13 cellular contexts compared by ENCODE assay signal in the genomic region with DNA sequence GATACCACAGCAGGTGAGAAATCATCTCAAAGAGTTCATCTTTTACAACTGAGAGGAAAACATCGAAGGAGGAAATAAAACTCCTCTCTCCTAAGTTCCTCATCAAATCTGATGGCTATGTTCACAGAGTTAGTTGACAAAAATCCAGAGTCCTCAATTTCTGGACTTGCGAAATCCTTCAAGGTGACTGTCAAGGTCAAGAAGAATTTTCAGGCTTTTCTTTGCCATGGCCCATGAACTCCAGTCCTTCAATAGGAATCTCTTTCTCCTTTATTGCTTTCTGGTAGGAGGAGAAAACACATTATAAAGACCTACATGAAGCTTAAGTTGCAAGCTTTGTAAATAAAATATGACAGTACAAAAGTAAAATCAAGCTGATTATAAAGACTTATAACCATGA. TPM values are rescaled to one million over a fixed set of nuclear protein-coding genes. Genes with fewer than 3 reads are reported as not detected.
DNase-seq lines count a peak whose midpoint lies in the region; ATAC-seq and TF ChIP-seq lines count a peak whose summit lies in the region.
"Had no signal": no experiment of that assay in that cellular context is flagged by ENCODE, and none has a peak within 500 bp of the region (broad histone marks: within the 10 kb centered on the region; RNA-seq: fewer than 3 reads in every experiment).

No MANE protein-coding gene starts in this region.

- peaks cover 59% of the 10 kb centered on the region for H3K4me1 Mint-ChIP-seq in activated T-cell treated with anti-CD3 and anti-CD28 coated beads, Interleukin-2, amount 50 U/mL, for 72 hours (ENCODE audit: low read depth)
- H3K4me1 Mint-ChIP-seq in effector memory CD8-positive, alpha-beta T cell (ENCODE audit: low read depth in 2 of 2), result peaks cover 21 to 22% of the 10 kb centered on the region in 2 donors
- H3K4me1 Mint-ChIP-seq in progenitor cell of endocrine pancreas (ENCODE audit: low read depth), result peaks cover 17% of the 10 kb centered on the region

- ATAC-seq in activated T-cell treated with anti-CD3 and anti-CD28 coated beads, Interleukin-2, amount 50 U/mL, for 72 hours (replicated peaks in 1 of 2), result no peak
- ATAC-seq in effector memory CD8-positive, alpha-beta T cell (replicated peaks), result no peak
- ATAC-seq: gastroesophageal sphincter had no signal

- peak overlapping the region; percentile 84 for H3K27ac Mint-ChIP-seq in activated T-cell treated with anti-CD3 and anti-CD28 coated beads, Interleukin-2, amount 50 U/mL, for 72 hours
- no peak overlapping the region for H3K27ac Mint-ChIP-seq in effector memory CD8-positive, alpha-beta T cell
- H3K27ac Mint-ChIP-seq in progenitor cell of endocrine pancreas, result peak overlapping the region; percentile 98

- peak overlapping the region; percentile 93 for H3K4me3 Mint-ChIP-seq in activated T-cell treated with anti-CD3 and anti-CD28 coated beads, Interleukin-2, amount 50 U/mL, for 72 hours
- peak overlapping the region; percentile 96 to 99 for H3K4me3 Mint-ChIP-seq in effector memory CD8-positive, alpha-beta T cell
- H3K4me3 Mint-ChIP-seq in progenitor cell of endocrine pancreas (ENCODE audit: low read depth), result peak overlapping the region; percentile 93

- H3K27me3 Mint-ChIP-seq in activated T-cell treated with anti-CD3 and anti-CD28 coated beads, Interleukin-2, amount 50 U/mL, for 72 hours (ENCODE audit: low read depth), result no peaks in the 10 kb centered on the region
- H3K27me3 Mint-ChIP-seq in effector memory CD8-positive, alpha-beta T cell, result no peaks in the 10 kb centered on the region
- no peaks in the 10 kb centered on the region for H3K27me3 Mint-ChIP-seq in progenitor cell of endocrine pancreas

- no peak overlapping the region for H3K27ac ChIP-seq in ovary

- peaks cover 4% of the 10 kb centered on the region for H3K4me1 ChIP-seq in ovary (ENCODE audit: insufficient read depth)

- TF ChIP-seq CTCF in NB4 (IDR thresholded peaks at IDR 0.05; ENCODE audit: low read depth, low read length) (no peak), progenitor cell of endocrine pancreas (IDR thresholded peaks at IDR 0.05; ENCODE audit: unreplicated experiment) (no peak), ovary (IDR thresholded peaks at IDR 0.05) (no peak)

- no peaks in the 10 kb centered on the region for H3K9me3 ChIP-seq in ovary
- H3K9me3 ChIP-seq: gastroesophageal sphincter had no signal

- H3K36me3 Mint-ChIP-seq in activated T-cell treated with anti-CD3 and anti-CD28 coated beads, Interleukin-2, amount 50 U/mL, for 72 hours (ENCODE audit: insufficient read depth in 2 of 2), result peaks cover 7 to 23% of the 10 kb centered on the region in 2 donors
- peaks cover 65% of the 10 kb centered on the region for H3K36me3 Mint-ChIP-seq in effector memory CD8-positive, alpha-beta T cell (ENCODE audit: insufficient read depth)
- H3K36me3 Mint-ChIP-seq in progenitor cell of endocrine pancreas (ENCODE audit: insufficient read depth), result peaks cover 7% of the 10 kb centered on the region

- H3K36me3 ChIP-seq in ovary, result no peaks in the 10 kb centered on the region

- H3K27me3 ChIP-seq in ovary, result no peaks in the 10 kb centered on the region
- H3K27me3 ChIP-seq: gastroesophageal sphincter had no signal

- DNase-seq in activated T-cell treated with anti-CD3 and anti-CD28 coated beads, Interleukin-2, amount 50 U/mL, for 72 hours, result no peak
- no peak for DNase-seq in activated T-cell treated with anti-CD3 and anti-CD28 coated beads, Interleukin-2, amount 50 U/mL, for 48 hours
- DNase-seq in NB4 (ENCODE audit: low read depth) (no peak), progenitor cell of endocrine pancreas (ENCODE audit: low spot score, unreplicated experiment) (no peak), NCI-H2107 (lab: John Stamatoyannopoulos, UW) (no peak), ovary (no peak), DMS114 treated with DMSO at 0.1 percent for 48 hours (lab: John Stamatoyannopoulos, UW; ENCODE audit: unreplicated experiment) (no peak)
- DNase-seq in effector memory CD8-positive, alpha-beta T cell, result no peak
- DNase-seq: cortex of kidney, GOT3, NCI-H82 had no signal

- TF ChIP-seq EP300 in ovary (IDR thresholded peaks at IDR 0.05), result no peak

- H3K4me3 ChIP-seq in NB4 (ENCODE audit: low read depth, low read length), result peak overlapping the region; percentile 77
- H3K4me3 ChIP-seq in ovary, result no peak overlapping the region
- H3K4me3 ChIP-seq: lung had no signal

- intact Hi-C loops in ovary (cut with DNase I), result no loop called here

- 74 to 85% (median 81%) methylated on average over 2 of the region's 2 CpGs for WGBS in ovary, 3 donors

- no peaks in the 10 kb centered on the region for H3K9me3 Mint-ChIP-seq in activated T-cell treated with anti-CD3 and anti-CD28 coated beads, Interleukin-2, amount 50 U/mL, for 72 hours
- no peaks in the 10 kb centered on the region for H3K9me3 Mint-ChIP-seq in effector memory CD8-positive, alpha-beta T cell
- H3K9me3 Mint-ChIP-seq in progenitor cell of endocrine pancreas (ENCODE audit: low read depth), result no peaks in the 10 kb centered on the region

- no peak for TF ChIP-seq POLR2A in NB4 (IDR thresholded peaks at IDR 0.05; ENCODE audit: extremely low read depth, insufficient read length)
- TF ChIP-seq POLR2A in ovary (IDR thresholded peaks at IDR 0.05), result no peak

RNA-seq across cellular contexts. Expression of a gene that starts 1.5 kb away (rescaled TPM):
- total RNA-seq in activated T-cell treated with anti-CD3 and anti-CD28 coated beads, Interleukin-2, amount 50 U/mL, for 72 hours, result 10 to 100 TPM; 44.5 to 68.0 TPM
- 32.4 and 33.5 TPM in 2 replicates for total RNA-seq in progenitor cell of endocrine pancreas
- 10 to 100 TPM in 4 of 7 donors, 1 to 10 TPM in 3; 8.1 to 14.7 (median 11.4) TPM for total RNA-seq in ovary
- 10 to 100 TPM; 15.3 to 18.5 TPM for polyA plus RNA-seq in ovary

RNA-seq across cellular contexts. Expression of a gene that starts 1.6 kb away (rescaled TPM):
- 10 to 100 TPM; 29.4 to 37.9 TPM for total RNA-seq in activated T-cell treated with anti-CD3 and anti-CD28 coated beads, Interleukin-2, amount 50 U/mL, for 72 hours
- total RNA-seq in progenitor cell of endocrine pancreas (28.0 and 30.9 TPM in 2 replicates), ovary (10 to 100 TPM; 14.2 to 34.7 (median 19.4) TPM)
- 10 to 100 TPM; 11.9 to 32.4 TPM for polyA plus RNA-seq in ovary

RNA-seq across cellular contexts. Expression of a gene that starts 6.8 kb away (rescaled TPM):
- 100 to 1,000 TPM; 282 to 295 TPM for total RNA-seq in activated T-cell treated with anti-CD3 and anti-CD28 coated beads, Interleukin-2, amount 50 U/mL, for 72 hours
- total RNA-seq in progenitor cell of endocrine pancreas (318 and 343 TPM in 2 replicates), ovary (100 to 1,000 TPM; 182 to 633 (median 196) TPM)
- polyA plus RNA-seq in ovary, result 100 to 1,000 TPM; 366 to 474 TPM

RNA-seq across cellular contexts. Expression of a gene that starts 24.9 kb away (rescaled TPM):
- total RNA-seq in activated T-cell treated with anti-CD3 and anti-CD28 coated beads, Interleukin-2, amount 50 U/mL, for 72 hours, result 100 to 1,000 TPM; 158 to 165 TPM
- total RNA-seq in progenitor cell of endocrine pancreas, result 282 and 286 TPM in 2 replicates
- 100 to 1,000 TPM in 5 of 7 donors, 10 to 100 TPM in 2; 53.8 to 141 (median 124) TPM for total RNA-seq in ovary
- 100 to 1,000 TPM; 106 to 129 TPM for polyA plus RNA-seq in ovary

RNA-seq across cellular contexts. Expression of a gene that starts 51.2 kb away (rescaled TPM):
- total RNA-seq in activated T-cell treated with anti-CD3 and anti-CD28 coated beads, Interleukin-2, amount 50 U/mL, for 72 hours, result 100 to 1,000 TPM; 115 to 119 TPM
- 356 and 386 TPM in 2 replicates for total RNA-seq in progenitor cell of endocrine pancreas
- total RNA-seq in ovary, result 100 to 1,000 TPM in 6 of 7 donors, 10 to 100 TPM in 1; 92.9 to 317 (median 256) TPM
- 100 to 1,000 TPM; 249 to 522 TPM for polyA plus RNA-seq in ovary

Comparison
In these comparisons a context has a peak if more than half of its experiments do, and no peak if none do; other contexts are left out.
1. H3K27ac Mint-ChIP-seq: peak in activated T-cell treated with anti-CD3 and anti-CD28 coated beads, Interleukin-2, amount 50 U/mL, for 72 hours (single experiment) and progenitor cell of endocrine pancreas (single experiment); none in effector memory CD8-positive, alpha-beta T cell (0 of 2).
2. Peak in every context shown above with its lines, with median percentiles within 50 percentile points of each other: H3K4me3 Mint-ChIP-seq.